Comparison of ENCODE assay signal across 10 cellular contexts in the genomic region with DNA sequence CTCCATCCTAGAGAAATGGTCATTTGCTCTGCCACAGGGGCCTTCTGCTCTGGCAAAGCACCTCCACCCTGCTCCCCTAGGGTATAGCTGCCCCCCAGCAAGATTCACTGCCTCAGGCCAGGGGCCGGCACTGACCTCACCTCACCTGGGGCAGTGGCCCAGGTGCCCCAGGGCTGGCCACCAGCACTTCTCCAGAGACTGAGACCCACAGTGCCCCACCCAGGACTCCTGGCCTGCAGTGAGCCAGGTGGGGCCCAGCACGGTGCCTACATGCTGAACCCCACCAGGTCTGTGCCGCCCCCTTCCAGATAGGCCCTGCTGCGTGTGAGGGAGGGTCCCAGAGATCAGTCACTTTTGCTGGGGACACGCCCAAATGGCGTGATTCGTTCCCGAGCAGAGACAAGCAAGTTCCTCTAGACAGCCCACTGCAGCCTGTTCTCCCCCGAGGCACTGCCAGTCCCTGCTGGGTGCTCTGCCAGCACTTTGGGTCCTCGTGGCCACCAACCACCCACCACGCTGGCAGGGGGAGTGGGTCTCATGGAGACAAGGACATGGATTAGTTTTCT. TPM values are rescaled to one million over a fixed set of nuclear protein-coding genes. Genes with fewer than 3 reads are reported as not detected.
DNase-seq lines count a peak whose midpoint lies in the region; ATAC-seq and TF ChIP-seq lines count a peak whose summit lies in the region.
"Had no signal": no experiment of that assay in that cellular context is flagged by ENCODE, and none has a peak within 500 bp of the region (broad histone marks: within the 10 kb centered on the region; RNA-seq: fewer than 3 reads in every experiment).

No MANE protein-coding gene starts in this region.

- H3K27ac Mint-ChIP-seq in activated naive CD8-positive, alpha-beta T cell treated with anti-CD3 and anti-CD28 coated beads, Interleukin-2, amount 50 U/mL, for 24 hours = peak overlapping the region; percentile 27
- H3K27ac Mint-ChIP-seq: activated T-helper 1 cell treated with anti-CD3 and anti-CD28 coated beads, Interleukin-12 subunit alpha, Interleukin-12 subunit beta, Interleukin-2, Interleukin-4 antibody, amounts not matched to agents 30 ng/mL and 10 ng/mL and 1 ng/mL, durations not matched to agents 14 hours and 24 hours and 36 hours; mesothelial cell of epicardium had no signal

- peaks cover 14% of the 10 kb centered on the region for H3K4me1 Mint-ChIP-seq in activated naive CD8-positive, alpha-beta T cell treated with anti-CD3 and anti-CD28 coated beads, Interleukin-2, amount 50 U/mL, for 24 hours

- no peaks in the 10 kb centered on the region for H3K9me3 Mint-ChIP-seq in activated naive CD8-positive, alpha-beta T cell treated with anti-CD3 and anti-CD28 coated beads, Interleukin-2, amount 50 U/mL, for 24 hours
- H3K9me3 Mint-ChIP-seq: activated T-helper 1 cell treated with anti-CD3 and anti-CD28 coated beads, Interleukin-12 subunit alpha, Interleukin-12 subunit beta, Interleukin-2, Interleukin-4 antibody, amounts not matched to agents 30 ng/mL and 10 ng/mL and 1 ng/mL, durations not matched to agents 14 hours and 24 hours and 36 hours; mesothelial cell of epicardium had no signal

- H3K4me3 ChIP-seq in right lobe of liver = no peak overlapping the region
- H3K4me3 ChIP-seq in tibial artery = peak overlapping the region in 1 of 2 donors; percentile 17

- peaks cover 0 to 7% (median 1%) of the 10 kb centered on the region in 4 donors for H3K4me1 ChIP-seq in right lobe of liver
- H3K4me1 ChIP-seq in tibial artery = peaks cover 7 to 30% (median 21%) of the 10 kb centered on the region in 4 donors

- peak overlapping the region in 2 of 3 donors; percentile 12 to 49 for H3K27ac ChIP-seq in right lobe of liver
- peak overlapping the region; percentile 47 to 52 for H3K27ac ChIP-seq in tibial artery

- no peak overlapping the region for H3K4me3 Mint-ChIP-seq in activated naive CD8-positive, alpha-beta T cell treated with anti-CD3 and anti-CD28 coated beads, Interleukin-2, amount 50 U/mL, for 24 hours
- H3K4me3 Mint-ChIP-seq: activated T-helper 1 cell treated with anti-CD3 and anti-CD28 coated beads, Interleukin-12 subunit alpha, Interleukin-12 subunit beta, Interleukin-2, Interleukin-4 antibody, amounts not matched to agents 30 ng/mL and 10 ng/mL and 1 ng/mL, durations not matched to agents 14 hours and 24 hours and 36 hours; mesothelial cell of epicardium had no signal

- intact Hi-C loops in right lobe of liver (cut with DNase I) (loop anchor here in 1 of 2 donors (10.0 kb wide), 1 partner anchor 89 kb away; no protein-coding TSS in a partner anchor), tibial artery (cut with DNase I; ENCODE audit: low total_unique reads) (no loop called here)

- TF ChIP-seq CTCF in right lobe of liver (IDR thresholded peaks at IDR 0.05) = no peak
- TF ChIP-seq CTCF in tibial artery (IDR thresholded peaks at IDR 0.05) = no peak

- no CpG with 5 or more reads among the region's 11 CpGs for WGBS in right lobe of liver (ENCODE audit: insufficient coverage, low coverage, low lambda C conversion rate, missing lambda C conversion rate)

- H3K9me3 ChIP-seq in right lobe of liver (no peaks in the 10 kb centered on the region), tibial artery (no peaks in the 10 kb centered on the region)

- ATAC-seq in activated naive CD8-positive, alpha-beta T cell treated with anti-CD3 and anti-CD28 coated beads, Interleukin-2, amount 50 U/mL, for 24 hours = no peak
- peak; percentile 4 to 37 (median 17) for ATAC-seq in right lobe of liver

- no peaks in the 10 kb centered on the region for H3K27me3 Mint-ChIP-seq in activated naive CD8-positive, alpha-beta T cell treated with anti-CD3 and anti-CD28 coated beads, Interleukin-2, amount 50 U/mL, for 24 hours

- peak; percentile 53 for DNase-seq in activated CD8-positive, alpha-beta memory T cell treated with anti-CD3 and anti-CD28 coated beads, Interleukin-2, amount 50 U/mL, for 48 hours
- no peak for DNase-seq in activated CD8-positive, alpha-beta memory T cell treated with anti-CD3 and anti-CD28 coated beads for 24 hours
- no peak for DNase-seq in activated naive CD8-positive, alpha-beta T cell treated with anti-CD3 and anti-CD28 coated beads, Interleukin-2, amount 50 U/mL, for 24 hours
- DNase-seq in right lobe of liver = peak in 1 of 3 donors; percentile 32
- DNase-seq in tibial artery = no peak
- DNase-seq in NCI-H1694 treated with DMSO at 0.1 percent for 48 hours (lab: John Stamatoyannopoulos, UW) = no peak
- DNase-seq in SHP77 (lab: John Stamatoyannopoulos, UW) = no peak
- no peak for DNase-seq in SW 1271 (lab: John Stamatoyannopoulos, UW)

- H3K27me3 ChIP-seq in right lobe of liver = no peaks in the 10 kb centered on the region
- H3K27me3 ChIP-seq in tibial artery = no peaks in the 10 kb centered on the region

- peaks cover 8% of the 10 kb centered on the region for H3K36me3 Mint-ChIP-seq in activated naive CD8-positive, alpha-beta T cell treated with anti-CD3 and anti-CD28 coated beads, Interleukin-2, amount 50 U/mL, for 24 hours (ENCODE audit: low read depth)
- H3K36me3 Mint-ChIP-seq: mesothelial cell of epicardium had no signal

- TF ChIP-seq POLR2A in right lobe of liver (IDR thresholded peaks at IDR 0.05) = no peak

- H3K36me3 ChIP-seq in right lobe of liver = no peaks in the 10 kb centered on the region
- peaks cover 0 to 6% (median 5%) of the 10 kb centered on the region in 3 donors for H3K36me3 ChIP-seq in tibial artery

RNA-seq across cellular contexts. Expression of a gene that starts 10.7 kb away (rescaled TPM):
- total RNA-seq in right lobe of liver = 1 to 10 TPM; 1.4 to 3.2 (median 2.7) TPM

RNA-seq across cellular contexts. Expression of a gene that starts 10.7 kb away (rescaled TPM):
- 1 to 10 TPM; 6.4 to 9.1 (median 6.6) TPM for total RNA-seq in right lobe of liver
